23 cellular contexts compared by ENCODE assay signal in genomic region chr9:94449486-94449885, GRCh38.
"Had no signal": no experiment of that assay in that cellular context is flagged by ENCODE, and none has a peak within 500 bp of the region (broad histone marks: within the 10 kb centered on the region; RNA-seq: fewer than 3 reads in every experiment).

No MANE protein-coding gene starts in this region.

- H3K27ac Mint-ChIP-seq: activated B cell treated with CpG ODN at 0.5 μM for 24 hours; activated CD4-positive, alpha-beta T cell treated with anti-CD3 and anti-CD28 coated beads for 36 hours; activated naive CD4-positive, alpha-beta T cell treated with anti-CD3 and anti-CD28 coated beads, Interleukin-2, amount 50 U/mL, for 72 hours; activated T-cell treated with anti-CD3 and anti-CD28 coated beads, Interleukin-2, amount 50 U/mL, for 72 hours; dendritic cell treated with granulocyte-macrophage colony-stimulating factor and Interleukin-4, amounts not matched to agents 40 ng/mL and 50 ng/mL, for 4 days; stimulated activated memory B cell treated with anti-CD40 and anti-IgM and Interleukin-4, amounts not matched to agents 10 μg/mL and 1 μg/mL and 100 μg/mL, for 72 hours had no signal

- H3K4me1 ChIP-seq: ascending aorta, suprapubic skin, tibial nerve had no signal

- H3K4me3 ChIP-seq: ascending aorta, lung, stomach, suprapubic skin, tibial nerve had no signal

- H3K27me3 Mint-ChIP-seq: activated B cell treated with CpG ODN at 0.5 μM for 24 hours; activated CD4-positive, alpha-beta T cell treated with anti-CD3 and anti-CD28 coated beads for 36 hours; dendritic cell treated with granulocyte-macrophage colony-stimulating factor and Interleukin-4, amounts not matched to agents 40 ng/mL and 50 ng/mL, for 4 days; naive B cell; stimulated activated memory B cell treated with anti-CD40 and anti-IgM and Interleukin-4, amounts not matched to agents 10 μg/mL and 1 μg/mL and 100 μg/mL, for 72 hours had no signal

- H3K4me1 Mint-ChIP-seq: activated B cell treated with CpG ODN at 0.5 μM for 24 hours; activated CD4-positive, alpha-beta T cell treated with anti-CD3 and anti-CD28 coated beads for 36 hours; naive B cell; neural crest cell; stimulated activated memory B cell treated with anti-CD40 and anti-IgM and Interleukin-4, amounts not matched to agents 10 μg/mL and 1 μg/mL and 100 μg/mL, for 72 hours had no signal

- H3K27me3 ChIP-seq: ascending aorta, brain microvascular endothelial cell, stomach, suprapubic skin, tibial nerve had no signal

- H3K4me3 Mint-ChIP-seq: activated B cell treated with CpG ODN at 0.5 μM for 24 hours; activated CD4-positive, alpha-beta T cell treated with anti-CD3 and anti-CD28 coated beads for 36 hours; activated T-cell treated with anti-CD3 and anti-CD28 coated beads, Interleukin-2, amount 50 U/mL, for 72 hours; dendritic cell treated with granulocyte-macrophage colony-stimulating factor and Interleukin-4, amounts not matched to agents 40 ng/mL and 50 ng/mL, for 4 days; naive B cell; neural crest cell; stimulated activated memory B cell treated with anti-CD40 and anti-IgM and Interleukin-4, amounts not matched to agents 10 μg/mL and 1 μg/mL and 100 μg/mL, for 72 hours had no signal

- H3K27ac ChIP-seq: ascending aorta, brain microvascular endothelial cell, stomach, suprapubic skin, tibial nerve had no signal

- DNase-seq: activated B cell treated with CpG ODN at 0.5 μM for 24 hours; activated CD4-positive, alpha-beta T cell treated with anti-CD3 and anti-CD28 coated beads for 36 hours; activated CD4-positive, alpha-beta T cell treated with anti-CD3 and anti-CD28 coated beads, Interleukin-2, amount 50 U/mL, for 48 hours; activated gamma-delta T cell; activated T-cell treated with anti-CD3 and anti-CD28 coated beads, Interleukin-2, amount 50 U/mL, for 72 hours; brain microvascular endothelial cell; caudate nucleus; effector CD4-positive, alpha-beta T cell; kidney; naive B cell; posterior cingulate gyrus; small intestine; stimulated activated CD4-positive, alpha-beta T cell treated with anti-CD3 and anti-CD28 coated beads, Interleukin-2, amount 100 ng/mL, for 24 hours; stomach had no signal

- H3K9me3 ChIP-seq: ascending aorta, stomach, suprapubic skin, tibial nerve had no signal

- ATAC-seq: activated CD4-positive, alpha-beta T cell treated with anti-CD3 and anti-CD28 coated beads for 36 hours; activated naive CD4-positive, alpha-beta T cell treated with anti-CD3 and anti-CD28 coated beads, Interleukin-2, amount 50 U/mL, for 72 hours; activated T-cell treated with anti-CD3 and anti-CD28 coated beads, Interleukin-2, amount 50 U/mL, for 72 hours; sciatic nerve; stimulated activated memory B cell treated with anti-CD40 and anti-IgM and Interleukin-4, amounts not matched to agents 10 μg/mL and 1 μg/mL and 100 μg/mL, for 72 hours had no signal

- H3K9me3 Mint-ChIP-seq: activated B cell treated with CpG ODN at 0.5 μM for 24 hours; activated naive CD4-positive, alpha-beta T cell treated with anti-CD3 and anti-CD28 coated beads, Interleukin-2, amount 50 U/mL, for 72 hours; activated T-cell treated with anti-CD3 and anti-CD28 coated beads, Interleukin-2, amount 50 U/mL, for 72 hours; dendritic cell treated with granulocyte-macrophage colony-stimulating factor and Interleukin-4, amounts not matched to agents 40 ng/mL and 50 ng/mL, for 4 days; naive B cell; neural crest cell; stimulated activated memory B cell treated with anti-CD40 and anti-IgM and Interleukin-4, amounts not matched to agents 10 μg/mL and 1 μg/mL and 100 μg/mL, for 72 hours had no signal
